ENCODE assay signal across 10 cellular contexts in the genomic region with DNA sequence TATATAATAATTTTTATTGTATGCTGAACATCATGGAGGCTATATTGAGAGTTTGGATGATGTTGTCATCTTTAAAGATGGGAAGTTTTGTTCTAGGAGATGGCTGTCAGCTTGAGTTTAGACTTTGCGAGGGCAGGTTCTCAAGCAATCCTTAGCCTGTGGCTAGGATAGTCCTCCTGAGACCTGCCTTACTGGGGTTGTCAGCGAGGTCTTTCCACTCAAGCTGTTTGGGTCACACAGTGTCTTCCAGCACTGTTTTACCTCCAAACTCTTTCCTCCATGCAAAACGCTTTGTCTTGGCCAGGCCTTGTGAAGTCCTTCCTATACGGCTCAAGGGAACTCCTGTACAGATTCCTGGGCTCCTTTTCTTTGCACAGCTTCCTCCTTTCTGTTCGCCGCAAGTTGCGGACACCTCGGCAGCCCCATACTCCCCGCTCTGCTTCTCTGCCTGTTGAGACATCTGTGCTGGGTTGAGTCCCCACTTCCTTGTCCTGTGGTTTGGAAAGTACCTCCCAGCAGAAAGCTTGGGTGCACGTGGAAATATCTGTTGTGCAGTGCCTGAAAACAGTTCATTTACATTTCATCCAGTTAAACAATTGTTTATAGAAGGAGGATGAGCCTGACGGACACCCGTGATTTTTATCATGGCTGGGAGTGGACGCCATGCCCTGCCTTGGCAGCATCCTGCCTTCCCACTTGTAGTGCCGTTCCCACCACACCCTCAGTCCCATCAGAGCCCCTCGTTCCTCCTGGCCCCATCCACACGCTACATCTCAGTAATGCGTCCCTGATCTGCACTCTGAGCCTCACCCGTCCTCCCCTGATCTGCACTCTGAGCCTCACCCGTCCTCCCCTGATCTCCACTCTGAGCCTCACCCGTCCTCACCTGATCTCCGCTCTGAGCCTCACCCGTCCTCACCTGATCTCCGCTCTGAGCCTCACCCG. TPM values are rescaled to one million over a fixed set of nuclear protein-coding genes. Genes with fewer than 3 reads are reported as not detected.
DNase-seq lines count a peak whose midpoint lies in the region; ATAC-seq, FAIRE-seq and TF ChIP-seq lines count a peak whose summit lies in the region.
"Had no signal": no experiment of that assay in that cellular context is flagged by ENCODE, and none has a peak within 500 bp of the region (broad histone marks: within the 10 kb centered on the region; RNA-seq: fewer than 3 reads in every experiment).

No MANE protein-coding gene starts in this region.

- no peaks in the 10 kb centered on the region for H3K36me3 ChIP-seq in bronchial epithelial cell (ENCODE audit: control insufficient read depth, insufficient read depth, low read length)

- H3K27me3 ChIP-seq in bronchial epithelial cell (ENCODE audit: control insufficient read depth, insufficient read depth, low read length), result no peaks in the 10 kb centered on the region

- peaks cover 13% of the 10 kb centered on the region for H3K9me3 Mint-ChIP-seq in glutamatergic neuron (ENCODE audit: unreplicated experiment)
- H3K9me3 Mint-ChIP-seq in progenitor cell of endocrine pancreas (ENCODE audit: low read depth), result peaks cover 11% of the 10 kb centered on the region

- H3K4me3 ChIP-seq in bronchial epithelial cell (ENCODE audit: low read depth, low read length), result no peak overlapping the region

- ATAC-seq in GM21723 (IDR thresholded peaks at IDR 0.05; ENCODE audit: unreplicated experiment), result peak; percentile 80
- ATAC-seq: Panc1 had no signal

- H3K4me1 Mint-ChIP-seq in glutamatergic neuron (ENCODE audit: low read depth, unreplicated experiment), result peaks cover 8% of the 10 kb centered on the region
- no peaks in the 10 kb centered on the region for H3K4me1 Mint-ChIP-seq in progenitor cell of endocrine pancreas (ENCODE audit: low read depth)

- FAIRE-seq in bronchial epithelial cell (lab: Jason Lieb, UNC), result peak; percentile 62

- peaks cover 10% of the 10 kb centered on the region for H3K27me3 Mint-ChIP-seq in glutamatergic neuron (ENCODE audit: unreplicated experiment)
- peaks cover 33% of the 10 kb centered on the region for H3K27me3 Mint-ChIP-seq in progenitor cell of endocrine pancreas

- H3K27ac Mint-ChIP-seq in glutamatergic neuron (ENCODE audit: unreplicated experiment), result no peak overlapping the region
- no peak overlapping the region for H3K27ac Mint-ChIP-seq in progenitor cell of endocrine pancreas

- DNase-seq in AML-193 (lab: John Stamatoyannopoulos, UW), result peak; percentile 97 to 98
- peak in 4 of 5 donors; percentile 33 to 84 (median 42) for DNase-seq in T-helper 1 cell
- no peak for DNase-seq in bronchial epithelial cell (ENCODE audit: low read depth)
- peak; percentile 62 for DNase-seq in stimulated activated CD4-positive, alpha-beta T cell treated with anti-CD3 and anti-CD28 coated beads, Interleukin-4, amount 100 ng/mL, for 24 hours
- DNase-seq in glutamatergic neuron, result no peak
- no peak for DNase-seq in NCI-H748 treated with DMSO at 0.1 percent for 48 hours (lab: John Stamatoyannopoulos, UW)
- no peak for DNase-seq in progenitor cell of endocrine pancreas (ENCODE audit: low spot score, unreplicated experiment)

- H3K4me3 Mint-ChIP-seq in glutamatergic neuron (ENCODE audit: unreplicated experiment) (no peak overlapping the region), progenitor cell of endocrine pancreas (ENCODE audit: low read depth) (no peak overlapping the region)

- H3K36me3 Mint-ChIP-seq in glutamatergic neuron (ENCODE audit: unreplicated experiment), result peaks cover 17% of the 10 kb centered on the region
- H3K36me3 Mint-ChIP-seq in progenitor cell of endocrine pancreas (ENCODE audit: insufficient read depth), result no peaks in the 10 kb centered on the region

- no peak for TF ChIP-seq CTCF in bronchial epithelial cell (IDR thresholded peaks at IDR 0.05; ENCODE audit: insufficient read depth, low read length, severe bottlenecking)
- TF ChIP-seq CTCF in glutamatergic neuron (IDR thresholded peaks at IDR 0.05; ENCODE audit: partially characterized antibody, unreplicated experiment), result no peak
- TF ChIP-seq CTCF in progenitor cell of endocrine pancreas (IDR thresholded peaks at IDR 0.05; ENCODE audit: unreplicated experiment), result no peak

RNA-seq across cellular contexts. Expression of gene CBFA2T3, which starts 55.0 kb away (rescaled TPM):
- total RNA-seq in bronchial epithelial cell (0.13 and 0.26 TPM in 2 replicates), glutamatergic neuron (ENCODE audit: unreplicated experiment) (126 TPM), progenitor cell of endocrine pancreas (12.5 and 12.9 TPM in 2 replicates)
- total RNA-seq: fibroblast of villous mesenchyme had no signal

Comparison
In these comparisons a context has a peak if more than half of its experiments do, and no peak if none do; other contexts are left out.
1. DNase-seq: peak in AML-193 (2 of 2), T-helper 1 cell (4 of 5) and stimulated activated CD4-positive, alpha-beta T cell treated with anti-CD3 and anti-CD28 coated beads, Interleukin-4, amount 100 ng/mL, for 24 hours (single experiment); none in bronchial epithelial cell (single experiment), glutamatergic neuron (single experiment), NCI-H748 treated with DMSO at 0.1 percent for 48 hours (single experiment) and progenitor cell of endocrine pancreas (single experiment).
2. RNA of gene CBFA2T3, which starts 55.0 kb away (total RNA-seq): 126 TPM in glutamatergic neuron (single experiment) and 12.5 to 12.9 TPM in progenitor cell of endocrine pancreas; 0.13 to 0.26 TPM in bronchial epithelial cell; every median in the first group is over 10 times any median in the second.